2 cellular contexts compared by ENCODE assay signal in the genomic region with DNA sequence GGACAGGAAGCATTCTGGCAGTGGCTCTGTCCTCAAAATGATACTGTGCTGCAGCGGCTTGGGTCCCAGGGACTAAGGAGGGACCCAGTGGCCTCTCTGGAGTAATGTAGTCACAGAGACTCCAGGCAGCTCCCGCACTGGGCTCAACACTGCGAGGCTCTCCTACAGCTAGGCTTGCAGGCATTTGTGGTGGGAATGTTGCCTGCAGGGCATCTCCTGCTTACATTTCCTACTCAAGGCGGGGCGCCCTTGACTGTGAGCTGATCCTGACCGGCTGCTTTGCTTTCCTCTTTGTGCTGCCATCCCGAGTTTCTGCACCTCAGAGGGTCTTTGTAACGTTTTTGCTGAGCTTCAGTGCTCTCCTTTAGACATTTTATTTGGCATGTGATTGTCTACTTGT.
TF ChIP-seq lines count a peak whose summit lies in the region.

No MANE protein-coding gene starts in this region.

TF ChIP-seq in IMR-90, 13 proteins besides CTCF, POLR2A, EP300 and RAD21:
- TF ChIP-seq RCOR1 (IDR thresholded peaks at IDR 0.05; ENCODE audit: insufficient replicate concordance, low read length) (no peak), BHLHE40 (IDR thresholded peaks at IDR 0.05; ENCODE audit: low read depth, low read length) (no peak), CEBPB (IDR thresholded peaks at IDR 0.05; ENCODE audit: low read depth, low read length) (no peak), RFX5 (IDR thresholded peaks at IDR 0.05; ENCODE audit: low read depth, low read length) (no peak), MAFK (IDR thresholded peaks at IDR 0.05; ENCODE audit: low read depth, low read length) (no peak), CHD1 (IDR thresholded peaks at IDR 0.05; ENCODE audit: low read depth, low read length) (no peak), MXI1 (IDR thresholded peaks at IDR 0.05; ENCODE audit: borderline replicate concordance, low read depth, low read length) (no peak), FOS (IDR thresholded peaks at IDR 0.05; ENCODE audit: low read depth, low read length) (no peak), MAZ (IDR thresholded peaks at IDR 0.05; ENCODE audit: borderline replicate concordance, low read depth, low read length) (no peak), NFE2L2 (IDR thresholded peaks at IDR 0.05; ENCODE audit: low read depth, low read length) (no peak), SMC3 (IDR thresholded peaks at IDR 0.05; ENCODE audit: low read depth, low read length) (no peak), USF2 (IDR thresholded peaks at IDR 0.05; ENCODE audit: low read depth, low read length) (no peak)
- TF ChIP-seq, protein P1, sequence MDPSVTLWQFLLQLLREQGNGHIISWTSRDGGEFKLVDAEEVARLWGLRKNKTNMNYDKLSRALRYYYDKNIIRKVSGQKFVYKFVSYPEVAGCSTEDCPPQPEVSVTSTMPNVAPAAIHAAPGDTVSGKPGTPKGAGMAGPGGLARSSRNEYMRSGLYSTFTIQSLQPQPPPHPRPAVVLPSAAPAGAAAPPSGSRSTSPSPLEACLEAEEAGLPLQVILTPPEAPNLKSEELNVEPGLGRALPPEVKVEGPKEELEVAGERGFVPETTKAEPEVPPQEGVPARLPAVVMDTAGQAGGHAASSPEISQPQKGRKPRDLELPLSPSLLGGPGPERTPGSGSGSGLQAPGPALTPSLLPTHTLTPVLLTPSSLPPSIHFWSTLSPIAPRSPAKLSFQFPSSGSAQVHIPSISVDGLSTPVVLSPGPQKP (IDR thresholded peaks at IDR 0.05; ENCODE audit: borderline replicate concordance, low read depth, low read length): no peak

TF ChIP-seq in GM12878, 131 proteins besides CTCF, POLR2A, EP300 and RAD21:
- TF ChIP-seq EZH2 (IDR thresholded peaks at IDR 0.05; ENCODE audit: borderline replicate concordance, control insufficient read depth, low read depth, low read length): no peak
- no peak for TF ChIP-seq EGR1 (IDR thresholded peaks at IDR 0.05; ENCODE audit: borderline replicate concordance in 1 of 2, low read depth in 2 of 2, low read length in 2 of 2)
- TF ChIP-seq CHD4 (IDR thresholded peaks at IDR 0.05): no peak
- no peak for TF ChIP-seq NFYA (IDR thresholded peaks at IDR 0.05; ENCODE audit: borderline replicate concordance, low read depth, low read length)
- TF ChIP-seq, protein P2, sequence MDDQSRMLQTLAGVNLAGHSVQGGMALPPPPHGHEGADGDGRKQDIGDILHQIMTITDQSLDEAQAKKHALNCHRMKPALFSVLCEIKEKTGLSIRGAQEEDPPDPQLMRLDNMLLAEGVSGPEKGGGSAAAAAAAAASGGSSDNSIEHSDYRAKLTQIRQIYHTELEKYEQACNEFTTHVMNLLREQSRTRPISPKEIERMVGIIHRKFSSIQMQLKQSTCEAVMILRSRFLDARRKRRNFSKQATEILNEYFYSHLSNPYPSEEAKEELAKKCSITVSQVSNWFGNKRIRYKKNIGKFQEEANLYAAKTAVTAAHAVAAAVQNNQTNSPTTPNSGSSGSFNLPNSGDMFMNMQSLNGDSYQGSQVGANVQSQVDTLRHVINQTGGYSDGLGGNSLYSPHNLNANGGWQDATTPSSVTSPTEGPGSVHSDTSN (IDR thresholded peaks at IDR 0.05; ENCODE audit: insufficient replicate concordance, low read depth, low read length): no peak
- no peak for TF ChIP-seq CREB1 (IDR thresholded peaks at IDR 0.05; ENCODE audit: low read depth)
- no peak for TF ChIP-seq SREBF1 (IDR thresholded peaks at IDR 0.05; ENCODE audit: low read length)
- TF ChIP-seq PRDM15 (CRISPR knock-in tag; IDR thresholded peaks at IDR 0.05): no peak
- TF ChIP-seq MYC (IDR thresholded peaks at IDR 0.05; ENCODE audit: insufficient read depth, insufficient read length, insufficient replicate concordance, low read length, severe bottlenecking): no peak
- TF ChIP-seq, protein P3, sequence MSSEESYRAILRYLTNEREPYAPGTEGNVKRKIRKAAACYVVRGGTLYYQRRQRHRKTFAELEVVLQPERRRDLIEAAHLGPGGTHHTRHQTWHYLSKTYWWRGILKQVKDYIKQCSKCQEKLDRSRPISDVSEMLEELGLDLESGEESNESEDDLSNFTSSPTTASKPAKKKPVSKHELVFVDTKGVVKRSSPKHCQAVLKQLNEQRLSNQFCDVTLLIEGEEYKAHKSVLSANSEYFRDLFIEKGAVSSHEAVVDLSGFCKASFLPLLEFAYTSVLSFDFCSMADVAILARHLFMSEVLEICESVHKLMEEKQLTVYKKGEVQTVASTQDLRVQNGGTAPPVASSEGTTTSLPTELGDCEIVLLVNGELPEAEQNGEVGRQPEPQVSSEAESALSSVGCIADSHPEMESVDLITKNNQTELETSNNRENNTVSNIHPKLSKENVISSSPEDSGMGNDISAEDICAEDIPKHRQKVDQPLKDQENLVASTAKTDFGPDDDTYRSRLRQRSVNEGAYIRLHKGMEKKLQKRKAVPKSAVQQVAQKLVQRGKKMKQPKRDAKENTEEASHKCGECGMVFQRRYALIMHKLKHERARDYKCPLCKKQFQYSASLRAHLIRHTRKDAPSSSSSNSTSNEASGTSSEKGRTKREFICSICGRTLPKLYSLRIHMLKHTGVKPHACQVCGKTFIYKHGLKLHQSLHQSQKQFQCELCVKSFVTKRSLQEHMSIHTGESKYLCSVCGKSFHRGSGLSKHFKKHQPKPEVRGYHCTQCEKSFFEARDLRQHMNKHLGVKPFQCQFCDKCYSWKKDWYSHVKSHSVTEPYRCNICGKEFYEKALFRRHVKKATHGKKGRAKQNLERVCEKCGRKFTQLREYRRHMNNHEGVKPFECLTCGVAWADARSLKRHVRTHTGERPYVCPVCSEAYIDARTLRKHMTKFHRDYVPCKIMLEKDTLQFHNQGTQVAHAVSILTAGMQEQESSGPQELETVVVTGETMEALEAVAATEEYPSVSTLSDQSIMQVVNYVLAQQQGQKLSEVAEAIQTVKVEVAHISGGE (CRISPR knock-in tag; IDR thresholded peaks at IDR 0.05): no peak
- no peak for TF ChIP-seq SRF (IDR thresholded peaks at IDR 0.05; ENCODE audit: low read depth in 2 of 2, low read length in 2 of 2)
- TF ChIP-seq CBX3 (IDR thresholded peaks at IDR 0.05; ENCODE audit: borderline replicate concordance, low read depth): no peak
- no peak for TF ChIP-seq JUNB (IDR thresholded peaks at IDR 0.05)
- TF ChIP-seq ZBED1 (IDR thresholded peaks at IDR 0.05; ENCODE audit: borderline replicate concordance): no peak
- TF ChIP-seq PAX5 (IDR thresholded peaks at IDR 0.05; ENCODE audit: borderline replicate concordance, low read depth, low read length): no peak
- no peak for TF ChIP-seq SIN3A (IDR thresholded peaks at IDR 0.05; ENCODE audit: low read depth, low read length)
